24 cellular contexts compared by ENCODE assay signal in genomic region chr11:95918720-95919119, GRCh38.
"Had no signal": no experiment of that assay in that cellular context is flagged by ENCODE, and none has a peak within 500 bp of the region (broad histone marks: within the 10 kb centered on the region; RNA-seq: fewer than 3 reads in every experiment).

No MANE protein-coding gene starts in this region.

- DNase-seq: effector CD4-positive, alpha-beta T cell; foreskin keratinocyte; glutamatergic neuron; heart right ventricle; hippocampal formation; left colon; natural killer cell; occipital lobe; pancreas; stimulated activated CD4-positive, alpha-beta T cell treated with anti-CD3 and anti-CD28 coated beads, Interleukin-12 subunit alpha, Interleukin-12 subunit beta, amount 100 ng/mL, for 4 hours; stimulated activated CD4-positive, alpha-beta T cell treated with anti-CD3 and anti-CD28 coated beads, Interleukin-1b, Interleukin-23, amount 100 ng/mL, for 48 hours; stimulated activated CD4-positive, alpha-beta T cell treated with anti-CD3 and anti-CD28 coated beads, Interleukin-4, amount 100 ng/mL, for 1 hour; stimulated activated CD8-positive, alpha-beta memory T cell treated with anti-CD3 and anti-CD28 coated beads, Interleukin-4, amount 100 ng/mL, for 48 hours; stimulated activated naive CD4-positive, alpha-beta T cell; stimulated activated naive CD8-positive, alpha-beta T cell treated with anti-CD3 and anti-CD28 coated beads, Interleukin-15, amount 100 ng/mL, for 72 hours; upper lobe of left lung had no signal

- H3K4me3 ChIP-seq: coronary artery, esophagus muscularis mucosa, gastroesophageal sphincter, heart right ventricle, lung, pancreas, smooth muscle cell, thoracic aorta, tibial nerve, upper lobe of left lung had no signal

- ATAC-seq: foreskin keratinocyte; gastroesophageal sphincter; heart right ventricle; left colon; natural killer cell; pancreas; sciatic nerve; stimulated activated naive CD8-positive, alpha-beta T cell treated with anti-CD3 and anti-CD28 coated beads, Interleukin-15, amount 100 ng/mL, for 72 hours had no signal

- H3K27ac ChIP-seq: coronary artery, foreskin keratinocyte, pancreas had no signal

- H3K4me1 ChIP-seq: foreskin keratinocyte had no signal

- H3K36me3 ChIP-seq: esophagus muscularis mucosa, gastroesophageal sphincter, heart right ventricle, pancreas, thoracic aorta, tibial nerve, upper lobe of left lung had no signal

- H3K9me3 ChIP-seq: esophagus muscularis mucosa, gastroesophageal sphincter, heart right ventricle, pancreas, thoracic aorta, tibial nerve, upper lobe of left lung had no signal

- H3K27me3 ChIP-seq: esophagus muscularis mucosa, foreskin keratinocyte, gastroesophageal sphincter, heart right ventricle, pancreas, tibial nerve, upper lobe of left lung had no signal
